ENCODE assay signal across 2 cellular contexts in genomic region chr19:46878613-46879375, GRCh38.
TF ChIP-seq lines count a peak whose summit lies in the region.

No MANE protein-coding gene starts in this region.

TF ChIP-seq in IMR-90, 13 proteins besides CTCF, POLR2A, EP300 and RAD21:
- TF ChIP-seq FOS (IDR thresholded peaks at IDR 0.05; ENCODE audit: low read depth, low read length) (peak; percentile 76), BHLHE40 (IDR thresholded peaks at IDR 0.05; ENCODE audit: low read depth, low read length) (no peak)

TF ChIP-seq in K562, 482 proteins besides CTCF, POLR2A, EP300 and RAD21:
- no peak for TF ChIP-seq TAF15 (IDR thresholded peaks at IDR 0.05; ENCODE audit: low read depth, low read length)
- TF ChIP-seq ZBTB9 (CRISPR knock-in tag; IDR thresholded peaks at IDR 0.05): no peak
- TF ChIP-seq TSC22D4 (tag; IDR thresholded peaks at IDR 0.05): no peak
- TF ChIP-seq SRSF9 (IDR thresholded peaks at IDR 0.05; ENCODE audit: borderline replicate concordance, low read depth, low read length): no peak
- TF ChIP-seq ZBTB40 (IDR thresholded peaks at IDR 0.05): no peak
- TF ChIP-seq ZBTB40 (CRISPR knock-in tag; IDR thresholded peaks at IDR 0.05): no peak
- no peak for TF ChIP-seq ERF (CRISPR knock-in tag; IDR thresholded peaks at IDR 0.05)
- no peak for TF ChIP-seq FOXK2 (conservative IDR thresholded peaks at IDR 0.05 in 1 of 2, IDR thresholded peaks at IDR 0.05 in 1 of 2; ENCODE audit: low read depth in 2 of 2)
- TF ChIP-seq HMG20A (CRISPR knock-in tag; conservative IDR thresholded peaks at IDR 0.05): no peak
- no peak for TF ChIP-seq SP2 (IDR thresholded peaks at IDR 0.05; ENCODE audit: extremely low read depth, low read depth, low read length, poor library complexity, severe bottlenecking)
- no peak for TF ChIP-seq ZNF165 (CRISPR knock-in tag; IDR thresholded peaks at IDR 0.05; ENCODE audit: borderline replicate concordance)
- TF ChIP-seq PPARD (CRISPR knock-in tag; IDR thresholded peaks at IDR 0.05): no peak
- no peak for TF ChIP-seq RBM39 (optimal IDR thresholded peaks at IDR 0.05; ENCODE audit: low read depth, low read length)
- no peak for TF ChIP-seq SLC30A9 (CRISPR knock-in tag; IDR thresholded peaks at IDR 0.05)
- TF ChIP-seq SMAD4 (CRISPR knock-in tag; conservative IDR thresholded peaks at IDR 0.05): no peak
- TF ChIP-seq TSHZ1 (CRISPR knock-in tag; IDR thresholded peaks at IDR 0.05): no peak
- TF ChIP-seq NFE2L1 (tag; IDR thresholded peaks at IDR 0.05; ENCODE audit: borderline replicate concordance, low read depth): no peak
- TF ChIP-seq ZNF699 (CRISPR knock-in tag; IDR thresholded peaks at IDR 0.05; ENCODE audit: insufficient replicate concordance): no peak
- no peak for TF ChIP-seq FOXA1 (IDR thresholded peaks at IDR 0.05; ENCODE audit: borderline replicate concordance)
